In genomic region chr1:20212685-20213331, GRCh38 we compare ENCODE assay signal across 8 cellular contexts. TPM values are rescaled to one million over a fixed set of nuclear protein-coding genes. Genes with fewer than 3 reads are reported as not detected.
DNase-seq lines count a peak whose midpoint lies in the region; ATAC-seq and TF ChIP-seq lines count a peak whose summit lies in the region.

No MANE protein-coding gene starts in this region.

- no peaks in the 10 kb centered on the region for H3K36me3 Mint-ChIP-seq in chondrocyte (ENCODE audit: low read depth)

- ATAC-seq in GM21390 (IDR thresholded peaks at IDR 0.05; ENCODE audit: unreplicated experiment): no peak

- TF ChIP-seq CTCF in AG09319 (IDR thresholded peaks at IDR 0.05; ENCODE audit: low read depth, low read length) (peak; percentile 83), chondrocyte (IDR thresholded peaks at IDR 0.05) (peak; percentile 91)

- H3K9me3 Mint-ChIP-seq in chondrocyte (ENCODE audit: low read depth): no peaks in the 10 kb centered on the region

- H3K36me3 ChIP-seq in HAP-1 (replicated peaks): no peaks in the 10 kb centered on the region

- H3K27me3 Mint-ChIP-seq in chondrocyte (ENCODE audit: low read depth): peaks cover 56% of the 10 kb centered on the region

- H3K27ac Mint-ChIP-seq in chondrocyte (ENCODE audit: unreplicated experiment): no peak overlapping the region

- in situ Hi-C loops in HAP-1 (cut with MboI; ENCODE audit: low sequenced_read_pairs): no loop called here

- no peak overlapping the region for H3K4me3 ChIP-seq in HAP-1

- no peaks in the 10 kb centered on the region for H3K9me3 ChIP-seq in HAP-1

- DNase-seq in AG09319 (ENCODE audit: extremely low read depth, low read depth): peak; percentile 18
- peak; percentile 31 to 79 for DNase-seq in HAP-1 (ENCODE audit: low spot score in 2 of 2)
- peak; percentile 68 for DNase-seq in NCI-H345 treated with DMSO at 0.1 percent for 48 hours (lab: John Stamatoyannopoulos, UW; ENCODE audit: unreplicated experiment)
- peak; percentile 28 to 38 for DNase-seq in activated CD4-positive, alpha-beta T cell treated with anti-CD3 and anti-CD28 coated beads for 24 hours (ENCODE audit: low read depth in 2 of 2)
- no peak for DNase-seq in chondrocyte (ENCODE audit: low spot score)
- peak; percentile 95 for DNase-seq in left kidney (ENCODE audit: low read depth, low spot score)
- DNase-seq in stimulated activated CD4-positive, alpha-beta T cell treated with anti-CD3 and anti-CD28 coated beads, TNF-alpha, amount 100 ng/mL, for 4 hours (ENCODE audit: low read depth in 3 of 3): peak; percentile 12 to 28 (median 23)

- no peak overlapping the region for H3K4me3 Mint-ChIP-seq in chondrocyte (ENCODE audit: unreplicated experiment)

- no peaks in the 10 kb centered on the region for H3K4me1 ChIP-seq in HAP-1

- no peaks in the 10 kb centered on the region for H3K4me1 Mint-ChIP-seq in chondrocyte (ENCODE audit: low read depth)

- H3K27me3 ChIP-seq in HAP-1 (ENCODE audit: low read depth): peaks cover 18% of the 10 kb centered on the region

RNA-seq across cellular contexts. Expression of gene PLA2G2C, which starts 26.5 kb away (rescaled TPM):
- total RNA-seq in chondrocyte: not detected in 3 replicates

RNA-seq across cellular contexts. Expression of gene UBXN10, which starts 26.9 kb away (rescaled TPM):
- total RNA-seq in chondrocyte: not detected in 3 replicates
